Comparison of ENCODE assay signal across 10 cellular contexts in genomic region chr9:93268551-93269314, GRCh38.
DNase-seq lines count a peak whose midpoint lies in the region; ATAC-seq and TF ChIP-seq lines count a peak whose summit lies in the region.
"Had no signal": no experiment of that assay in that cellular context is flagged by ENCODE, and none has a peak within 500 bp of the region (broad histone marks: within the 10 kb centered on the region; RNA-seq: fewer than 3 reads in every experiment).

No MANE protein-coding gene starts in this region.

- DNase-seq in NCI-H526 treated with DMSO at 0.1 percent for 48 hours (lab: John Stamatoyannopoulos, UW) (peak; percentile 70), heart left ventricle (no peak), inferior parietal cortex (ENCODE audit: extremely low spot score) (no peak), NCI-H446 treated with DMSO at 0.1 percent for 48 hours (lab: John Stamatoyannopoulos, UW) (no peak)
- peak; percentile 30 for DNase-seq in activated naive CD8-positive, alpha-beta T cell treated with anti-CD3 and anti-CD28 coated beads for 36 hours
- peak; percentile 29 for DNase-seq in stimulated activated naive B cell treated with anti-CD40 and anti-IgM and Interleukin-4, amounts not matched to agents 10 μg/mL and 1 μg/mL and 100 μg/mL, for 72 hours
- no peak for DNase-seq in NK-92 treated with Interleukin-12 subunit alpha and Interleukin-12 subunit beta, amount 100 ng/mL, for 24 hours (lab: John Stamatoyannopoulos, UW)
- DNase-seq: kidney glomerular epithelial cell, Right ventricle myocardium superior had no signal

- H3K9me3 ChIP-seq in heart left ventricle: peaks cover 0 to 15% (median 0%) of the 10 kb centered on the region in 12 donors

- 77 to 84% (median 78%) methylated on average over 13 to 17 of the region's 17 CpGs for WGBS in heart left ventricle, 4 donors

- no peak overlapping the region for H3K27ac ChIP-seq in heart left ventricle

- peaks cover 15% of the 10 kb centered on the region for H3K4me1 Mint-ChIP-seq in activated naive CD8-positive, alpha-beta T cell treated with anti-CD3 and anti-CD28 coated beads for 36 hours
- peaks cover 27 to 42% of the 10 kb centered on the region in 2 donors for H3K4me1 Mint-ChIP-seq in stimulated activated naive B cell treated with anti-CD40 and anti-IgM and Interleukin-4, amounts not matched to agents 10 μg/mL and 1 μg/mL and 100 μg/mL, for 72 hours

- no peak overlapping the region for H3K4me3 ChIP-seq in heart left ventricle

- peaks cover 0 to 3% (median 0%) of the 10 kb centered on the region in 9 donors for H3K27me3 ChIP-seq in heart left ventricle

- ATAC-seq in GM21529 (IDR thresholded peaks at IDR 0.05; ENCODE audit: unreplicated experiment): peak; percentile 55
- peak; percentile 85 to 87 for ATAC-seq in stimulated activated naive B cell treated with anti-CD40 and anti-IgM and Interleukin-4, amounts not matched to agents 10 μg/mL and 1 μg/mL and 100 μg/mL, for 72 hours (replicated peaks)
- ATAC-seq in heart left ventricle: no peak

- no peak for TF ChIP-seq CTCF in heart left ventricle (IDR thresholded peaks at IDR 0.05)

- TF ChIP-seq POLR2A in heart left ventricle (IDR thresholded peaks at IDR 0.05): no peak

- peaks cover 4% of the 10 kb centered on the region for H3K27me3 Mint-ChIP-seq in activated naive CD8-positive, alpha-beta T cell treated with anti-CD3 and anti-CD28 coated beads for 36 hours
- peaks cover 2 to 3% of the 10 kb centered on the region in 2 donors for H3K27me3 Mint-ChIP-seq in stimulated activated naive B cell treated with anti-CD40 and anti-IgM and Interleukin-4, amounts not matched to agents 10 μg/mL and 1 μg/mL and 100 μg/mL, for 72 hours

- no peaks in the 10 kb centered on the region for H3K36me3 Mint-ChIP-seq in activated naive CD8-positive, alpha-beta T cell treated with anti-CD3 and anti-CD28 coated beads for 36 hours
- H3K36me3 Mint-ChIP-seq in stimulated activated naive B cell treated with anti-CD40 and anti-IgM and Interleukin-4, amounts not matched to agents 10 μg/mL and 1 μg/mL and 100 μg/mL, for 72 hours: no peaks in the 10 kb centered on the region

- H3K9me3 Mint-ChIP-seq in activated naive CD8-positive, alpha-beta T cell treated with anti-CD3 and anti-CD28 coated beads for 36 hours: peaks cover 8% of the 10 kb centered on the region
- no peaks in the 10 kb centered on the region for H3K9me3 Mint-ChIP-seq in stimulated activated naive B cell treated with anti-CD40 and anti-IgM and Interleukin-4, amounts not matched to agents 10 μg/mL and 1 μg/mL and 100 μg/mL, for 72 hours

- intact Hi-C loops in heart left ventricle (cut with DNase I): no loop called here

- H3K27ac Mint-ChIP-seq in activated naive CD8-positive, alpha-beta T cell treated with anti-CD3 and anti-CD28 coated beads for 36 hours: no peak overlapping the region
- peak overlapping the region; percentile 54 for H3K27ac Mint-ChIP-seq in stimulated activated naive B cell treated with anti-CD40 and anti-IgM and Interleukin-4, amounts not matched to agents 10 μg/mL and 1 μg/mL and 100 μg/mL, for 72 hours

- peak overlapping the region; percentile 42 for H3K4me3 Mint-ChIP-seq in activated naive CD8-positive, alpha-beta T cell treated with anti-CD3 and anti-CD28 coated beads for 36 hours
- peak overlapping the region; percentile 74 to 77 for H3K4me3 Mint-ChIP-seq in stimulated activated naive B cell treated with anti-CD40 and anti-IgM and Interleukin-4, amounts not matched to agents 10 μg/mL and 1 μg/mL and 100 μg/mL, for 72 hours

- H3K4me1 ChIP-seq in heart left ventricle: peaks cover 0 to 15% (median 2%) of the 10 kb centered on the region in 12 donors

- peaks cover 0 to 55% (median 17%) of the 10 kb centered on the region in 9 donors for H3K36me3 ChIP-seq in heart left ventricle

Comparison
In these comparisons a context has a peak if more than half of its experiments do, and no peak if none do; other contexts are left out.
1. ATAC-seq: peak in GM21529 (single experiment) and stimulated activated naive B cell treated with anti-CD40 and anti-IgM and Interleukin-4, amounts not matched to agents 10 μg/mL and 1 μg/mL and 100 μg/mL, for 72 hours (2 of 2); none in heart left ventricle (0 of 4).
2. DNase-seq: peak in NCI-H526 treated with DMSO at 0.1 percent for 48 hours (single experiment), activated naive CD8-positive, alpha-beta T cell treated with anti-CD3 and anti-CD28 coated beads for 36 hours (single experiment) and stimulated activated naive B cell treated with anti-CD40 and anti-IgM and Interleukin-4, amounts not matched to agents 10 μg/mL and 1 μg/mL and 100 μg/mL, for 72 hours (single experiment); none in heart left ventricle (0 of 5), NK-92 treated with Interleukin-12 subunit alpha and Interleukin-12 subunit beta, amount 100 ng/mL, for 24 hours (single experiment), inferior parietal cortex (single experiment) and NCI-H446 treated with DMSO at 0.1 percent for 48 hours (single experiment).